ENCODE assay signal across 1 cellular context in the genomic region with DNA sequence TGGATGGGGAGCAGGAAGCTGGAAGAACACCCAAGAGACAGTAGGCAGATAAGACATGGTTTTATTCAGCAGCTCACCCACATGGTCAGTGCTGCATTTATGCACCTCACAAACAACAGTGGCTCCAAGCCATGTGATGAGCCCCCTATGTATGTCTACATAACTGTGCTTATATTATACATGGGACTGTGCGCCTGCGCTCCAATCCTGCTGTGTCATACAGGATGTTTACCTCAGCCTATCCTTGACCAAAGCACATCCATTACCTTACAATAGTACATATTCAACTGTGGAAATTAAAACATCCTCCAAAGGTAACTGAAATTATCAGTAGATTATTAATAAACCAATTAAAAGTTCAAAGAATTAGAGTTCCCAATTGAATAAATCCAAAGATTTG.
TF ChIP-seq lines count a peak whose summit lies in the region.

No MANE protein-coding gene starts in this region.

TF ChIP-seq in K562, 482 proteins besides CTCF, POLR2A, EP300 and RAD21 (continued from another document):
- TF ChIP-seq, protein P1, sequence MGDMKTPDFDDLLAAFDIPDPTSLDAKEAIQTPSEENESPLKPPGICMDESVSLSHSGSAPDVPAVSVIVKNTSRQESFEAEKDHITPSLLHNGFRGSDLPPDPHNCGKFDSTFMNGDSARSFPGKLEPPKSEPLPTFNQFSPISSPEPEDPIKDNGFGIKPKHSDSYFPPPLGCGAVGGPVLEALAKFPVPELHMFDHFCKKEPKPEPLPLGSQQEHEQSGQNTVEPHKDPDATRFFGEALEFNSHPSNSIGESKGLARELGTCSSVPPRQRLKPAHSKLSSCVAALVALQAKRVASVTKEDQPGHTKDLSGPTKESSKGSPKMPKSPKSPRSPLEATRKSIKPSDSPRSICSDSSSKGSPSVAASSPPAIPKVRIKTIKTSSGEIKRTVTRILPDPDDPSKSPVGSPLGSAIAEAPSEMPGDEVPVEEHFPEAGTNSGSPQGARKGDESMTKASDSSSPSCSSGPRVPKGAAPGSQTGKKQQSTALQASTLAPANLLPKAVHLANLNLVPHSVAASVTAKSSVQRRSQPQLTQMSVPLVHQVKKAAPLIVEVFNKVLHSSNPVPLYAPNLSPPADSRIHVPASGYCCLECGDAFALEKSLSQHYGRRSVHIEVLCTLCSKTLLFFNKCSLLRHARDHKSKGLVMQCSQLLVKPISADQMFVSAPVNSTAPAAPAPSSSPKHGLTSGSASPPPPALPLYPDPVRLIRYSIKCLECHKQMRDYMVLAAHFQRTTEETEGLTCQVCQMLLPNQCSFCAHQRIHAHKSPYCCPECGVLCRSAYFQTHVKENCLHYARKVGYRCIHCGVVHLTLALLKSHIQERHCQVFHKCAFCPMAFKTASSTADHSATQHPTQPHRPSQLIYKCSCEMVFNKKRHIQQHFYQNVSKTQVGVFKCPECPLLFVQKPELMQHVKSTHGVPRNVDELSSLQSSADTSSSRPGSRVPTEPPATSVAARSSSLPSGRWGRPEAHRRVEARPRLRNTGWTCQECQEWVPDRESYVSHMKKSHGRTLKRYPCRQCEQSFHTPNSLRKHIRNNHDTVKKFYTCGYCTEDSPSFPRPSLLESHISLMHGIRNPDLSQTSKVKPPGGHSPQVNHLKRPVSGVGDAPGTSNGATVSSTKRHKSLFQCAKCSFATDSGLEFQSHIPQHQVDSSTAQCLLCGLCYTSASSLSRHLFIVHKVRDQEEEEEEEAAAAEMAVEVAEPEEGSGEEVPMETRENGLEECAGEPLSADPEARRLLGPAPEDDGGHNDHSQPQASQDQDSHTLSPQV (IDR thresholded peaks at IDR 0.05): peak; percentile 28; the same call in 1 of the 2 replicates
- TF ChIP-seq MCM2 (IDR thresholded peaks at IDR 0.05; ENCODE audit: low read depth) (no peak), ETV5 (CRISPR knock-in tag; IDR thresholded peaks at IDR 0.05; ENCODE audit: low read depth) (no peak), ARID2 (IDR thresholded peaks at IDR 0.05) (no peak), NBN (IDR thresholded peaks at IDR 0.05; ENCODE audit: low read depth) (no peak), C11orf30 (IDR thresholded peaks at IDR 0.05; ENCODE audit: low read depth) (0 out of 2 replicates have a peak, but pooled peaks have one; percentile 17), PRPF4 (IDR thresholded peaks at IDR 0.05; ENCODE audit: insufficient read depth, low read depth, low read length, poor library complexity, severe bottlenecking) (no peak), NRF1 (conservative IDR thresholded peaks at IDR 0.05 in 1 of 2, IDR thresholded peaks at IDR 0.05 in 1 of 2) (peak; percentile 77 to 82), ARHGAP35 (IDR thresholded peaks at IDR 0.05; ENCODE audit: partially characterized antibody) (no peak), PURB (CRISPR knock-in tag; IDR thresholded peaks at IDR 0.05; ENCODE audit: low read depth) (no peak)
- TF ChIP-seq, protein P2, sequence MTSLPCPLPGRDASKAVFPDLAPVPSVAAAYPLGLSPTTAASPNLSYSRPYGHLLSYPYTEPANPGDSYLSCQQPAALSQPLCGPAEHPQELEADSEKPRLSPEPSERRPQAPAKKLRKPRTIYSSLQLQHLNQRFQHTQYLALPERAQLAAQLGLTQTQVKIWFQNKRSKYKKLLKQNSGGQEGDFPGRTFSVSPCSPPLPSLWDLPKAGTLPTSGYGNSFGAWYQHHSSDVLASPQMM (CRISPR knock-in tag; IDR thresholded peaks at IDR 0.05): no peak
